16 cellular contexts compared by ENCODE assay signal in the genomic region with DNA sequence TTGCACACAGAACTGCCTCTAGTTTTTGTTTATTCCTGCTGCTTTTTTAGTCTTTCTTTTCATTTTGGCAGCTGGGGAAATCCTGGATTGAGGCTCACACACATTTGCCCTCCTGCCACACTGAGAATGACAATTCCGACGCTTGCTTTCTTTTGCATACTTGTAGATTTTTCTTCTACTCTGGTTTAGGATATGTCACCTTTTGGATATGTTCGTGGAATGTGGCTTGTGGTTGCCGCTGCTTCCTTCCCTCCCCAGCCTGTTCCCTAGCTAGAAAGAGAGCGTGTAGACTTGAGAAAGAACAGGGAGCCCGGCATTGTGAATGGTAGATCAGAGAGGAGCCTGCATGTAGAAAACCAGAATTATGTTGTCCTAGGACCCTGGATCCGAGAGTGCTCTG. TPM values are rescaled to one million over a fixed set of nuclear protein-coding genes. Genes with fewer than 3 reads are reported as not detected.
DNase-seq lines count a peak whose midpoint lies in the region; ATAC-seq and TF ChIP-seq lines count a peak whose summit lies in the region.
"Had no signal": no experiment of that assay in that cellular context is flagged by ENCODE, and none has a peak within 500 bp of the region (broad histone marks: within the 10 kb centered on the region; RNA-seq: fewer than 3 reads in every experiment).

No MANE protein-coding gene starts in this region.

- H3K79me2 ChIP-seq in GM23338 (replicated peaks; ENCODE audit: insufficient read depth) = peaks cover 41% of the 10 kb centered on the region

- peak; percentile 15 for ATAC-seq in GM23338
- no peak for ATAC-seq in HG03439 (IDR thresholded peaks at IDR 0.05; ENCODE audit: unreplicated experiment)
- ATAC-seq in naive thymus-derived CD4-positive, alpha-beta T cell = no peak
- ATAC-seq: activated CD4-positive, alpha-beta T cell treated with anti-CD3 and anti-CD28 coated beads for 36 hours had no signal

- H3K9me3 ChIP-seq in adipocyte (ENCODE audit: control insufficient read depth, low read length) = no peaks in the 10 kb centered on the region
- H3K9me3 ChIP-seq in iPS-18a (ENCODE audit: control insufficient read depth, low read depth, low read length) = no peaks in the 10 kb centered on the region
- no peaks in the 10 kb centered on the region for H3K9me3 ChIP-seq in naive thymus-derived CD4-positive, alpha-beta T cell (ENCODE audit: control insufficient read depth in 2 of 3, low read length in 3 of 3)

- no peaks in the 10 kb centered on the region for H4K20me1 ChIP-seq in GM23338 (replicated peaks; ENCODE audit: insufficient read depth)

- no peak for DNase-seq in GM23338 (ENCODE audit: low spot score)
- peak; percentile 41 for DNase-seq in adipocyte (ENCODE audit: low read depth)
- peak; percentile 26 for DNase-seq in retina
- DNase-seq in HUDEP-2 (lab: John Stamatoyannopoulos, UW; ENCODE audit: unreplicated experiment in 76 of 76) = no peak
- no peak for DNase-seq in naive thymus-derived CD4-positive, alpha-beta T cell
- no peak for DNase-seq in activated CD4-positive, alpha-beta memory T cell treated with anti-CD3 and anti-CD28 coated beads for 36 hours
- DNase-seq: cortex of kidney; naive B cell; NCI-H446 treated with DMSO at 0.1 percent for 48 hours; SIG-M5; stimulated activated naive CD4-positive, alpha-beta T cell treated with Interleukin-2 at 50 U/mL for 16 hours had no signal

- H3K4me3 ChIP-seq in GM23338 (peak overlapping the region; percentile 36), adipocyte (ENCODE audit: low read length) (no peak overlapping the region), iPS-18a (ENCODE audit: low read length) (peak overlapping the region; percentile 50)
- H3K4me3 ChIP-seq in naive thymus-derived CD4-positive, alpha-beta T cell (ENCODE audit: low read length) = no peak overlapping the region

- H3K4me2 ChIP-seq in GM23338 = peak overlapping the region; percentile 70

- intact Hi-C loops in naive thymus-derived CD4-positive, alpha-beta T cell (cut with micrococcal nuclease) = no loop called here
- intact Hi-C loops in activated CD4-positive, alpha-beta memory T cell treated with anti-CD3 and anti-CD28 coated beads for 36 hours (cut with micrococcal nuclease) = no loop called here

- H3F3A ChIP-seq in GM23338 (replicated peaks; ENCODE audit: low read depth) = no peaks in the 10 kb centered on the region

- peaks cover 44% of the 10 kb centered on the region for H3K4me1 ChIP-seq in GM23338 (ENCODE audit: insufficient read depth)
- peaks cover 14% of the 10 kb centered on the region for H3K4me1 ChIP-seq in adipocyte (ENCODE audit: control insufficient read depth, insufficient read depth, low read length)
- peaks cover 55% of the 10 kb centered on the region for H3K4me1 ChIP-seq in iPS-18a (ENCODE audit: control insufficient read depth, low read depth, low read length)
- no peaks in the 10 kb centered on the region for H3K4me1 ChIP-seq in naive thymus-derived CD4-positive, alpha-beta T cell (ENCODE audit: control insufficient read depth in 2 of 2, insufficient read depth in 2 of 2, low read length in 2 of 2)

- peaks cover 60% of the 10 kb centered on the region for H3K4me1 Mint-ChIP-seq in GM23338
- peaks cover 4 to 51% (median 35%) of the 10 kb centered on the region in 7 donors for H3K4me1 Mint-ChIP-seq in naive thymus-derived CD4-positive, alpha-beta T cell
- peaks cover 10% of the 10 kb centered on the region for H3K4me1 Mint-ChIP-seq in activated CD4-positive, alpha-beta memory T cell treated with anti-CD3 and anti-CD28 coated beads for 36 hours (ENCODE audit: low read depth)

- H3K27ac Mint-ChIP-seq in GM23338 = peak overlapping the region; percentile 66
- peak overlapping the region in 1 of 9 donors; percentile 2 for H3K27ac Mint-ChIP-seq in naive thymus-derived CD4-positive, alpha-beta T cell
- no peak overlapping the region for H3K27ac Mint-ChIP-seq in activated CD4-positive, alpha-beta memory T cell treated with anti-CD3 and anti-CD28 coated beads for 36 hours
- H3K27ac Mint-ChIP-seq: activated CD4-positive, alpha-beta T cell treated with anti-CD3 and anti-CD28 coated beads for 36 hours; activated T-helper 2 cell treated with anti-CD3 and anti-CD28 coated beads, Interferon-gamma antibody, Interleukin-2, Interleukin-4, amounts not matched to agents 10 μg/mL and 5 μg/mL and 100 μg/mL, durations not matched to agents 14 hours and 24 hours and 36 hours had no signal

- no peaks in the 10 kb centered on the region for H3K36me3 Mint-ChIP-seq in GM23338 (ENCODE audit: low read depth)
- peaks cover 3 to 15% (median 5%) of the 10 kb centered on the region in 5 donors for H3K36me3 Mint-ChIP-seq in naive thymus-derived CD4-positive, alpha-beta T cell
- peaks cover 4% of the 10 kb centered on the region for H3K36me3 Mint-ChIP-seq in activated CD4-positive, alpha-beta memory T cell treated with anti-CD3 and anti-CD28 coated beads for 36 hours

- POLR2A ChIA-PET in naive thymus-derived CD4-positive, alpha-beta T cell (lab: Charles Lee) = no interaction called here
- POLR2A ChIA-PET in activated CD4-positive, alpha-beta memory T cell treated with anti-CD3 and anti-CD28 coated beads for 36 hours (lab: Charles Lee) = no interaction called here

- no peaks in the 10 kb centered on the region for H3K9me2 ChIP-seq in GM23338 (ENCODE audit: insufficient read depth)

- H3K27ac ChIP-seq in GM23338 (ENCODE audit: low read depth) (peak overlapping the region; percentile 76), iPS-18a (ENCODE audit: low read length) (no peak overlapping the region)
- no peak overlapping the region for H3K27ac ChIP-seq in naive thymus-derived CD4-positive, alpha-beta T cell (ENCODE audit: low read depth, low read length)
- H3K27ac ChIP-seq: C4-2B had no signal

- no peak overlapping the region for H3K9ac ChIP-seq in adipocyte (ENCODE audit: low read length)
- no peak overlapping the region for H3K9ac ChIP-seq in iPS-18a (ENCODE audit: low read length)

- peaks cover 7% of the 10 kb centered on the region for H3K27me3 Mint-ChIP-seq in GM23338 (ENCODE audit: insufficient read depth, low read depth, poor library complexity)
- no peaks in the 10 kb centered on the region for H3K27me3 Mint-ChIP-seq in naive thymus-derived CD4-positive, alpha-beta T cell
- H3K27me3 Mint-ChIP-seq in activated CD4-positive, alpha-beta memory T cell treated with anti-CD3 and anti-CD28 coated beads for 36 hours = no peaks in the 10 kb centered on the region
- H3K27me3 Mint-ChIP-seq: activated CD4-positive, alpha-beta T cell treated with anti-CD3 and anti-CD28 coated beads for 36 hours; naive B cell had no signal

- H2AFZ ChIP-seq in GM23338 = no peak overlapping the region

- CTCF ChIA-PET in naive thymus-derived CD4-positive, alpha-beta T cell (lab: Charles Lee) = no interaction called here
- CTCF ChIA-PET in activated CD4-positive, alpha-beta memory T cell treated with anti-CD3 and anti-CD28 coated beads for 36 hours (lab: Charles Lee) = no interaction called here

- TF ChIP-seq CTCF in GM23338 (conservative IDR thresholded peaks at IDR 0.05; ENCODE audit: low read depth in 2 of 2) = no peak

- H3K27me3 ChIP-seq in GM23338 (ENCODE audit: insufficient read depth) (peaks cover 10% of the 10 kb centered on the region; the same call in 1 of the 2 replicates), adipocyte (replicated peaks; ENCODE audit: control insufficient read depth, insufficient read depth, low read length) (no peaks in the 10 kb centered on the region), iPS-18a (ENCODE audit: control insufficient read depth, insufficient read depth, low read length) (peaks cover 5% of the 10 kb centered on the region)
- no peaks in the 10 kb centered on the region for H3K27me3 ChIP-seq in naive thymus-derived CD4-positive, alpha-beta T cell (ENCODE audit: control insufficient read depth in 2 of 2, insufficient read depth in 2 of 2, low read length in 2 of 2)

- no peaks in the 10 kb centered on the region for H3K9me3 Mint-ChIP-seq in GM23338
- no peaks in the 10 kb centered on the region for H3K9me3 Mint-ChIP-seq in naive thymus-derived CD4-positive, alpha-beta T cell
- H3K9me3 Mint-ChIP-seq in activated CD4-positive, alpha-beta memory T cell treated with anti-CD3 and anti-CD28 coated beads for 36 hours = no peaks in the 10 kb centered on the region
- H3K9me3 Mint-ChIP-seq: activated T-helper 2 cell treated with anti-CD3 and anti-CD28 coated beads, Interferon-gamma antibody, Interleukin-2, Interleukin-4, amounts not matched to agents 10 μg/mL and 5 μg/mL and 100 μg/mL, durations not matched to agents 14 hours and 24 hours and 36 hours; naive B cell had no signal

- H3K4me3 Mint-ChIP-seq in GM23338 = peak overlapping the region; percentile 57
- H3K4me3 Mint-ChIP-seq in naive thymus-derived CD4-positive, alpha-beta T cell = peak overlapping the region in 1 of 10 donors; percentile 24
- H3K4me3 Mint-ChIP-seq in activated CD4-positive, alpha-beta memory T cell treated with anti-CD3 and anti-CD28 coated beads for 36 hours = no peak overlapping the region
- H3K4me3 Mint-ChIP-seq: activated CD4-positive, alpha-beta T cell treated with anti-CD3 and anti-CD28 coated beads for 36 hours had no signal

- H3K36me3 ChIP-seq in GM23338 (ENCODE audit: insufficient read depth) (no peaks in the 10 kb centered on the region), adipocyte (ENCODE audit: control insufficient read depth, insufficient read depth, low read length, severe bottlenecking) (no peaks in the 10 kb centered on the region), iPS-18a (ENCODE audit: control insufficient read depth, low read depth, low read length) (no peaks in the 10 kb centered on the region)
- H3K36me3 ChIP-seq in naive thymus-derived CD4-positive, alpha-beta T cell (ENCODE audit: control insufficient read depth in 2 of 3, insufficient read depth in 3 of 3, low read length in 3 of 3) = no peaks in the 10 kb centered on the region

TF ChIP-seq in GM23338, 12 proteins besides CTCF, POLR2A, EP300 and RAD21 (continues in another document):
- TF ChIP-seq EZH2 (IDR thresholded peaks at IDR 0.05; ENCODE audit: low read depth, unreplicated experiment) (no peak), STAT1 (IDR thresholded peaks at IDR 0.05; ENCODE audit: unreplicated experiment) (no peak), POLR2AphosphoS5 (IDR thresholded peaks at IDR 0.05; ENCODE audit: low read depth) (no peak), EZH2phosphoT487 (IDR thresholded peaks at IDR 0.05; ENCODE audit: unreplicated experiment) (no peak), JUNB (IDR thresholded peaks at IDR 0.05; ENCODE audit: unreplicated experiment) (no peak)

RNA-seq across cellular contexts. Expression of gene PEX14, which starts 56.0 kb away (rescaled TPM):
- 14.0 and 19.6 TPM in 2 replicates for total RNA-seq in GM23338 (2014; rRNA removed; shearing (Covaris generic))
- 16.4 and 17.6 TPM in 2 replicates for polyA plus RNA-seq in GM23338 (2016; fragmentation: Nextera tagmentation; extraction: Ambion mirVana)
- total RNA-seq in naive thymus-derived CD4-positive, alpha-beta T cell = 10 to 100 TPM; 20.9 to 27.8 (median 22.0) TPM
- polyA plus RNA-seq in naive thymus-derived CD4-positive, alpha-beta T cell = 1 to 10 TPM; 3.6 to 6.8 TPM
- total RNA-seq in activated CD4-positive, alpha-beta memory T cell treated with anti-CD3 and anti-CD28 coated beads for 36 hours = 10 to 100 TPM; 17.3 to 17.6 TPM

RNA-seq across cellular contexts. Expression of gene DFFA, which starts 58.4 kb away (rescaled TPM):
- total RNA-seq in GM23338 (2014; rRNA removed; shearing (Covaris generic)) = 77.4 and 82.0 TPM in 2 replicates
- polyA plus RNA-seq in GM23338 (2016; fragmentation: Nextera tagmentation; extraction: Ambion mirVana) = 61.4 and 65.2 TPM in 2 replicates
- total RNA-seq in naive thymus-derived CD4-positive, alpha-beta T cell = 10 to 100 TPM; 13.5 to 36.0 (median 23.4) TPM
- 10 to 100 TPM; 16.5 to 36.7 TPM for polyA plus RNA-seq in naive thymus-derived CD4-positive, alpha-beta T cell
- 10 to 100 TPM; 32.0 to 32.8 TPM for total RNA-seq in activated CD4-positive, alpha-beta memory T cell treated with anti-CD3 and anti-CD28 coated beads for 36 hours

Comparison
In these comparisons a context has a peak if more than half of its experiments do, and no peak if none do; other contexts are left out.
1. DNase-seq: peak in adipocyte (single experiment) and retina (single experiment); none in GM23338 (single experiment), HUDEP-2 (0 of 76), naive thymus-derived CD4-positive, alpha-beta T cell (0 of 9) and activated CD4-positive, alpha-beta memory T cell treated with anti-CD3 and anti-CD28 coated beads for 36 hours (single experiment).
2. H3K4me3 ChIP-seq: peak in GM23338 (single experiment) and iPS-18a (single experiment); none in adipocyte (single experiment) and naive thymus-derived CD4-positive, alpha-beta T cell (single experiment).